ENCODE assay signal across 11 cellular contexts in the genomic region with DNA sequence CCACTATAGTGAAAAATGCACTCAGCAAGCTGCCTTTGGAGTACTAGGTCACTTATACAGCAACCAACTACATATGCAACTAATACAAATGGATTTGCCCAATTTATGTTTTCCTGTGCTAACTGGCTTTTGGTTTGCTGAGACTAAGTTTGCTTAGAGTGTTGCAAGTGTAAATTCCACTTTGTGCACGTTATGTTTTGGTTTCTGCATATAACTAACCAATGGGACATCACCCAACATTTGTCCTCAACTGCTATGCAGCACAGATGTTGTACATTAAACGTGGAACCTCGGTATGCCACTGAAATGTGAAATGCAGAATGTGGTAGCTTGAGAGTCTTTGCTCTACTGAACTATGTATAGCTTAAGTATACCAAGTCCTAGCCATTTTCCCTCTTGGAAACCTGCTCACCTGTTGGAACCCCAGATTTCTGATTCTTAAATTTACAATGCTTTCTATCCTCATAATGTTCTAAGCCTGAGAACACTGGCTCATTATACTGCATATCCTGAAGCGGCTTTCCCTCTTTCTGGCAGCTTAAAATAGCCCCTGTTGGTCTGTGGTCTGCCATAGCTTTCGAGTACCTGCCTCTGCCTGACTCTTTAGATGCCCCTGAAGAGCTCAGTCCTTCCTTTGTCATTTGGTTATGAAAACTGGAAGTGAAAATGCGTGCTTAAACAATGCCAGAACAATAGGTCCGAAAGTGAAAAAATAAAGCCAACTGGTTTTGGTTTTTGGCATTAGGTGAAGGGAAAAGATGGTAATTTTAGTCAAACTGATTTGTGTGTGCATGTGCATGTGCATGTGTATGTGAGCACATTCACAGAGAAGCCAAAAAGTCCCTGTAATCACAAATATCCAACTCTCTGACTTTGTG.
DNase-seq lines count a peak whose midpoint lies in the region; ATAC-seq and TF ChIP-seq lines count a peak whose summit lies in the region.
"Had no signal": no experiment of that assay in that cellular context is flagged by ENCODE, and none has a peak within 500 bp of the region (broad histone marks: within the 10 kb centered on the region; RNA-seq: fewer than 3 reads in every experiment).

No MANE protein-coding gene starts in this region.

- POLR2A ChIA-PET in MCF 10A (lab: Yijun Ruan, JAX), result no interaction called here

- no TSS peak for BruUV-seq in MCF 10A (replicated peaks; lab: Mats Ljungman, UMichigan)

- H3K4me2 ChIP-seq in mesenchymal stem cell (ENCODE audit: low read length, poor library complexity, severe bottlenecking), result no peak overlapping the region

- WGBS in mesenchymal stem cell, result 90% methylated on average over 4 of the region's 7 CpGs

- H3K4me3 Mint-ChIP-seq in MCF 10A (ENCODE audit: unreplicated experiment), result no peak overlapping the region
- H3K4me3 Mint-ChIP-seq: activated naive CD4-positive, alpha-beta T cell treated with anti-CD3 and anti-CD28 coated beads, Interleukin-2, amount 10 ng/mL, durations not matched to agents 7 days and 5 days had no signal

- no peak overlapping the region for H3K9ac ChIP-seq in mesenchymal stem cell (ENCODE audit: low read length)

- H3K27me3 ChIP-seq in mesenchymal stem cell (ENCODE audit: control insufficient read depth in 1 of 2, insufficient read depth in 1 of 2, low read length in 2 of 2), result no peaks in the 10 kb centered on the region

- H3K9me3 Mint-ChIP-seq in MCF 10A (ENCODE audit: unreplicated experiment), result no peaks in the 10 kb centered on the region
- H3K9me3 Mint-ChIP-seq: activated naive CD4-positive, alpha-beta T cell treated with anti-CD3 and anti-CD28 coated beads, Interleukin-2, amount 10 ng/mL, durations not matched to agents 7 days and 5 days had no signal

- H3K18ac ChIP-seq in mesenchymal stem cell (ENCODE audit: low read depth in 1 of 2, low read length in 2 of 2), result no peak overlapping the region

- H2AK5ac ChIP-seq in mesenchymal stem cell (ENCODE audit: low read length, severe bottlenecking), result no peak overlapping the region

- H3K4me1 ChIP-seq in mesenchymal stem cell (ENCODE audit: control insufficient read depth, insufficient read depth, low read depth, low read length), result no peaks in the 10 kb centered on the region

- H3K9me3 ChIP-seq in mesenchymal stem cell (ENCODE audit: control insufficient read depth, low read length), result no peaks in the 10 kb centered on the region

- no peak overlapping the region for H2AFZ ChIP-seq in mesenchymal stem cell (ENCODE audit: low read depth, low read length)

- no peak for DNase-seq in mesenchymal stem cell
- DNase-seq in stimulated activated CD4-positive, alpha-beta T cell treated with anti-CD3 and anti-CD28 coated beads, Interleukin-4, amount 100 ng/mL, for 4 hours, result no peak
- no peak for DNase-seq in MCF 10A (ENCODE audit: unreplicated experiment)
- DNase-seq in HCEC 1CT, result no peak
- DNase-seq: activated CD4-positive, alpha-beta T cell treated with anti-CD3 and anti-CD28 coated beads, Interleukin-2, amount 50 U/mL, for 48 hours; activated naive CD4-positive, alpha-beta T cell treated with anti-CD3 and anti-CD28 coated beads, Interleukin-2, amount 10 ng/mL, durations not matched to agents 7 days and 5 days; PC-3; T-helper 1 cell had no signal

- H3K14ac ChIP-seq in mesenchymal stem cell (ENCODE audit: low read length in 2 of 2), result no peak overlapping the region

- no peak overlapping the region for H4K91ac ChIP-seq in mesenchymal stem cell (ENCODE audit: low read length)

- intact Hi-C loops in MCF 10A (cut with micrococcal nuclease), result no loop called here

- H3K27ac ChIP-seq in mesenchymal stem cell (ENCODE audit: low read length, poor library complexity, severe bottlenecking), result no peak overlapping the region

- TF ChIP-seq CTCF in MCF 10A (IDR thresholded peaks at IDR 0.05; ENCODE audit: unreplicated experiment), result no peak

- no peaks in the 10 kb centered on the region for H3K27me3 Mint-ChIP-seq in MCF 10A (ENCODE audit: insufficient read depth, unreplicated experiment)
- H3K27me3 Mint-ChIP-seq: activated naive CD4-positive, alpha-beta T cell treated with anti-CD3 and anti-CD28 coated beads, Interleukin-2, amount 10 ng/mL, durations not matched to agents 7 days and 5 days had no signal

- no peaks in the 10 kb centered on the region for H3K36me3 ChIP-seq in mesenchymal stem cell (ENCODE audit: control insufficient read depth in 1 of 2, insufficient read depth in 2 of 2, low read depth in 1 of 2, low read length in 2 of 2)

- CTCF ChIA-PET in MCF 10A (lab: Yijun Ruan, JAX), result interaction anchor here (0.6 kb wide), 2 partner anchors 352 to 627 kb away, joined by 3 to 4 read pairs; no protein-coding TSS in a partner anchor

- no peak overlapping the region for H3K4ac ChIP-seq in mesenchymal stem cell (ENCODE audit: low read depth in 1 of 2, low read length in 2 of 2)

- H3K79me1 ChIP-seq in mesenchymal stem cell (replicated peaks; ENCODE audit: low read length, poor library complexity, severe bottlenecking), result no peaks in the 10 kb centered on the region

- ATAC-seq in GM18873 (IDR thresholded peaks at IDR 0.05; ENCODE audit: low FRiP score, unreplicated experiment) (peak; percentile 64), GM21723 (IDR thresholded peaks at IDR 0.05; ENCODE audit: unreplicated experiment) (peak; percentile 76), HG03196 (IDR thresholded peaks at IDR 0.05; ENCODE audit: unreplicated experiment) (peak; percentile 97)
- ATAC-seq: PC-3 had no signal

- no peak overlapping the region for H3K23ac ChIP-seq in mesenchymal stem cell (ENCODE audit: low read length in 2 of 2)

- H3K4me3 ChIP-seq in mesenchymal stem cell (ENCODE audit: insufficient read depth in 1 of 2, low read depth in 1 of 2, low read length in 2 of 2), result no peak overlapping the region

- H3K27ac Mint-ChIP-seq in MCF 10A (ENCODE audit: low read depth, unreplicated experiment), result no peak overlapping the region
- H3K27ac Mint-ChIP-seq: activated naive CD4-positive, alpha-beta T cell treated with anti-CD3 and anti-CD28 coated beads, Interleukin-2, amount 10 ng/mL, durations not matched to agents 7 days and 5 days had no signal

- no peak overlapping the region for H4K8ac ChIP-seq in mesenchymal stem cell (ENCODE audit: low read length)

- peak overlapping the region; percentile 61 for H2BK120ac ChIP-seq in mesenchymal stem cell (ENCODE audit: low read depth, low read length)

- H2BK5ac ChIP-seq in mesenchymal stem cell (ENCODE audit: low read depth, low read length, poor library complexity, severe bottlenecking), result no peak overlapping the region

- peaks cover 13% of the 10 kb centered on the region for H3K4me1 Mint-ChIP-seq in MCF 10A (ENCODE audit: insufficient read depth, unreplicated experiment)
- H3K4me1 Mint-ChIP-seq: activated naive CD4-positive, alpha-beta T cell treated with anti-CD3 and anti-CD28 coated beads, Interleukin-2, amount 10 ng/mL, durations not matched to agents 7 days and 5 days had no signal

- H2BK12ac ChIP-seq in mesenchymal stem cell (ENCODE audit: low read length in 2 of 2), result no peak overlapping the region

- H2BK15ac ChIP-seq in mesenchymal stem cell (ENCODE audit: low read depth, poor library complexity, severe bottlenecking), result no peak overlapping the region

- no peaks in the 10 kb centered on the region for H3K36me3 Mint-ChIP-seq in MCF 10A (ENCODE audit: insufficient read depth, unreplicated experiment)
- H3K36me3 Mint-ChIP-seq: activated naive CD4-positive, alpha-beta T cell treated with anti-CD3 and anti-CD28 coated beads, Interleukin-2, amount 10 ng/mL, durations not matched to agents 7 days and 5 days had no signal
